ENCODE assay signal across 8 cellular contexts in the genomic region with DNA sequence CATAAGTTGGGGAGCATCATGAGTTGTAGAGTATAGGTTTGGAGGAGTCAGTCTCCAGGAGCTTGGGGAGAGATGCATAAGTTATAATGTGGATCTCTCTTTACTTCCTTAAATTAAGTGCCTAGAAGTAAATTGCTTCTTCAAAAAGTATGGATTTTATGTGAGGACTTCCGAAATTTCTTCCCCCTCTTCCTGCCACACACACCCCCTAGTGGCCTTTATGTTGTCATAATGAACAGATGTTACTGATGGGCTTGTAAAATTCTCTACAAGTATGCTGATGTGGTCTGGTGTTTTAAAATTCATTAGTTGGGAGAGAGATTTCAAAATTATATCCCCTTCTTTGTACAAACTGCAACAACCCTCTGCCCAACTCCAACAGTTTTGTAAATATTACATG. TPM values are rescaled to one million over a fixed set of nuclear protein-coding genes. Genes with fewer than 3 reads are reported as not detected.
DNase-seq lines count a peak whose midpoint lies in the region; ATAC-seq and TF ChIP-seq lines count a peak whose summit lies in the region.

No MANE protein-coding gene starts in this region.

- peak; percentile 13 for DNase-seq in Calu3
- no peak for DNase-seq in LNCaP clone FGC (ENCODE audit: low read depth)
- no peak for DNase-seq in astrocyte of the cerebellum (ENCODE audit: low read depth)
- peak; percentile 25 to 29 for DNase-seq in lung microvascular endothelial cell (ENCODE audit: low read depth in 2 of 2)
- no peak for DNase-seq in activated gamma-delta T cell (lab: John Stamatoyannopoulos, UW)
- DNase-seq in hippocampal formation (lab: John Stamatoyannopoulos, UW): no peak
- DNase-seq in activated naive CD4-positive, alpha-beta T cell treated with anti-CD3 and anti-CD28 coated beads, Interleukin-2, amount 50 U/mL, for 72 hours (ENCODE audit: low spot score in 2 of 2): no peak

- peaks cover 23% of the 10 kb centered on the region for H3K36me3 Mint-ChIP-seq in Calu3 (ENCODE audit: insufficient read depth, unreplicated experiment)
- peaks cover 14 to 17% of the 10 kb centered on the region in 2 donors for H3K36me3 Mint-ChIP-seq in activated naive CD4-positive, alpha-beta T cell treated with anti-CD3 and anti-CD28 coated beads, Interleukin-2, amount 50 U/mL, for 72 hours

- TF ChIP-seq CTCF in Calu3 (IDR thresholded peaks at IDR 0.05; ENCODE audit: unreplicated experiment) (peak; percentile 35), LNCaP clone FGC (IDR thresholded peaks at IDR 0.05; ENCODE audit: control insufficient read depth, extremely low read depth, insufficient read depth) (peak; percentile 49), astrocyte of the cerebellum (IDR thresholded peaks at IDR 0.05; ENCODE audit: low read depth, low read length, missing control alignments) (peak; percentile 57)

- no peak for ATAC-seq in GM18517 (IDR thresholded peaks at IDR 0.05; ENCODE audit: unreplicated experiment)
- no peak for ATAC-seq in activated naive CD4-positive, alpha-beta T cell treated with anti-CD3 and anti-CD28 coated beads, Interleukin-2, amount 50 U/mL, for 72 hours

- H3K4me3 Mint-ChIP-seq in Calu3 (ENCODE audit: low read depth, unreplicated experiment): no peak overlapping the region

- peaks cover 8% of the 10 kb centered on the region for H3K4me1 Mint-ChIP-seq in Calu3 (ENCODE audit: low read depth, unreplicated experiment)

- in situ Hi-C loops in astrocyte of the cerebellum (cut with HindIII; ENCODE audit: low sequenced_read_pairs): no loop called here

- intact Hi-C loops in Calu3 (cut with micrococcal nuclease; ENCODE audit: unreplicated experiment): loop anchor here (5.0 kb wide), 1 partner anchor 146 kb away; no protein-coding TSS in a partner anchor

- H3K27ac Mint-ChIP-seq in Calu3 (ENCODE audit: unreplicated experiment): no peak overlapping the region
- H3K27ac Mint-ChIP-seq in activated naive CD4-positive, alpha-beta T cell treated with anti-CD3 and anti-CD28 coated beads, Interleukin-2, amount 50 U/mL, for 72 hours: no peak overlapping the region

- no peak overlapping the region for H3K4me3 ChIP-seq in LNCaP clone FGC (ENCODE audit: low read depth, low read length)
- H3K4me3 ChIP-seq in astrocyte of the cerebellum (ENCODE audit: low read depth, low read length): no peak overlapping the region

- no TSS peak for BruUV-seq in Calu3 (replicated peaks; lab: Mats Ljungman, UMichigan)

- H3K9me3 Mint-ChIP-seq in Calu3 (ENCODE audit: low read depth, unreplicated experiment): no peaks in the 10 kb centered on the region
- peaks cover 0 to 3% of the 10 kb centered on the region in 2 donors for H3K9me3 Mint-ChIP-seq in activated naive CD4-positive, alpha-beta T cell treated with anti-CD3 and anti-CD28 coated beads, Interleukin-2, amount 50 U/mL, for 72 hours

- no peaks in the 10 kb centered on the region for H3K27me3 Mint-ChIP-seq in Calu3 (ENCODE audit: unreplicated experiment)

- CTCF ChIA-PET in Calu3 (lab: Charles Lee): no interaction called here

RNA-seq across cellular contexts. Expression of a gene that starts 2.3 kb away (rescaled TPM):
- 26.1 and 36.4 TPM in 2 replicates for total RNA-seq in Calu3 (2022)
- total RNA-seq in lung microvascular endothelial cell: 8.7 and 8.9 TPM in 2 replicates
- total RNA-seq in activated naive CD4-positive, alpha-beta T cell treated with anti-CD3 and anti-CD28 coated beads, Interleukin-2, amount 50 U/mL, for 72 hours: 10 to 100 TPM; 44.8 to 67.0 TPM

Comparison
In these comparisons a context has a peak if more than half of its experiments do, and no peak if none do; other contexts are left out.
1. DNase-seq: peak in Calu3 (single experiment) and lung microvascular endothelial cell (2 of 2); none in LNCaP clone FGC (single experiment), astrocyte of the cerebellum (single experiment), activated gamma-delta T cell (single experiment), hippocampal formation (0 of 2) and activated naive CD4-positive, alpha-beta T cell treated with anti-CD3 and anti-CD28 coated beads, Interleukin-2, amount 50 U/mL, for 72 hours (0 of 2).
2. Peak in every context shown above with its lines, with median percentiles within 50 percentile points of each other: CTCF ChIP-seq.